In genomic region chr6:56793938-56794337, GRCh38 we compare ENCODE assay signal across 19 cellular contexts.
DNase-seq lines count a peak whose midpoint lies in the region; ATAC-seq, FAIRE-seq and TF ChIP-seq lines count a peak whose summit lies in the region.
"Had no signal": no experiment of that assay in that cellular context is flagged by ENCODE, and none has a peak within 500 bp of the region (broad histone marks: within the 10 kb centered on the region; RNA-seq: fewer than 3 reads in every experiment).

No MANE protein-coding gene starts in this region.

- no peak overlapping the region for H2AFZ ChIP-seq in osteoblast (ENCODE audit: low read length)

- H3K9me3 ChIP-seq in HUES6 (ENCODE audit: control insufficient read depth, insufficient read depth, low read depth, low read length) (no peaks in the 10 kb centered on the region), iPS-20b (ENCODE audit: insufficient read depth, low read depth, low read length) (no peaks in the 10 kb centered on the region), osteoblast (ENCODE audit: low read depth, low read length) (no peaks in the 10 kb centered on the region)
- H3K9me3 ChIP-seq: thoracic aorta, vagina had no signal

- no peaks in the 10 kb centered on the region for H3K36me3 Mint-ChIP-seq in stimulated activated naive B cell treated with anti-CD40 and anti-IgM and Interleukin-4, amounts not matched to agents 10 μg/mL and 1 μg/mL and 100 μg/mL, for 72 hours
- H3K36me3 Mint-ChIP-seq: CD14-positive monocyte; stimulated activated memory B cell treated with anti-CD40 and anti-IgM and Interleukin-4, amounts not matched to agents 10 μg/mL and 1 μg/mL and 100 μg/mL, for 72 hours had no signal

- TF ChIP-seq POLR2A in H54 (IDR thresholded peaks at IDR 0.05; ENCODE audit: low read depth, low read length), result no peak

- peaks cover 99% of the 10 kb centered on the region for H3K79me2 ChIP-seq in osteoblast (ENCODE audit: insufficient read depth, low read length)

- H3K9me3 Mint-ChIP-seq in stimulated activated naive B cell treated with anti-CD40 and anti-IgM and Interleukin-4, amounts not matched to agents 10 μg/mL and 1 μg/mL and 100 μg/mL, for 72 hours, result no peaks in the 10 kb centered on the region
- H3K9me3 Mint-ChIP-seq: CD14-positive monocyte; nephron progenitor cell; stimulated activated memory B cell treated with anti-CD40 and anti-IgM and Interleukin-4, amounts not matched to agents 10 μg/mL and 1 μg/mL and 100 μg/mL, for 72 hours had no signal

- H3K4me1 ChIP-seq in HUES6 (ENCODE audit: control insufficient read depth, insufficient read depth, low read length) (peaks cover 51% of the 10 kb centered on the region), iPS-20b (ENCODE audit: insufficient read depth, low read length) (peaks cover 55% of the 10 kb centered on the region), osteoblast (ENCODE audit: insufficient read depth, low read length) (peaks cover 48% of the 10 kb centered on the region)

- H3K9ac ChIP-seq in HUES6 (ENCODE audit: low read length) (peak overlapping the region; percentile 12), iPS-20b (ENCODE audit: low read depth, low read length) (peak overlapping the region; percentile 39; the same call in 1 of the 2 replicates)

- H3K4me2 ChIP-seq in osteoblast (ENCODE audit: insufficient read depth, low read length), result no peak overlapping the region

- H4K20me1 ChIP-seq in osteoblast (ENCODE audit: insufficient read depth, low read length), result peaks cover 41% of the 10 kb centered on the region

- no peak for TF ChIP-seq CTCF in osteoblast (IDR thresholded peaks at IDR 0.05; ENCODE audit: extremely low read depth, low read depth, low read length)

- H3K27me3 Mint-ChIP-seq in stimulated activated naive B cell treated with anti-CD40 and anti-IgM and Interleukin-4, amounts not matched to agents 10 μg/mL and 1 μg/mL and 100 μg/mL, for 72 hours, result peaks cover 0 to 6% of the 10 kb centered on the region in 2 donors

- H3K27ac ChIP-seq in HUES6 (ENCODE audit: low read depth, low read length) (peak overlapping the region; percentile 48), iPS-20b (ENCODE audit: low read length) (peak overlapping the region; percentile 80), osteoblast (ENCODE audit: low read depth, low read length) (no peak overlapping the region)
- H3K27ac ChIP-seq: thoracic aorta, vagina had no signal

- H3K27ac Mint-ChIP-seq in stimulated activated naive B cell treated with anti-CD40 and anti-IgM and Interleukin-4, amounts not matched to agents 10 μg/mL and 1 μg/mL and 100 μg/mL, for 72 hours, result no peak overlapping the region
- H3K27ac Mint-ChIP-seq: CD14-positive monocyte; nephron progenitor cell; stimulated activated memory B cell treated with anti-CD40 and anti-IgM and Interleukin-4, amounts not matched to agents 10 μg/mL and 1 μg/mL and 100 μg/mL, for 72 hours had no signal

- no peak overlapping the region for H3K4me3 Mint-ChIP-seq in stimulated activated naive B cell treated with anti-CD40 and anti-IgM and Interleukin-4, amounts not matched to agents 10 μg/mL and 1 μg/mL and 100 μg/mL, for 72 hours
- H3K4me3 Mint-ChIP-seq: CD14-positive monocyte; nephron progenitor cell; stimulated activated memory B cell treated with anti-CD40 and anti-IgM and Interleukin-4, amounts not matched to agents 10 μg/mL and 1 μg/mL and 100 μg/mL, for 72 hours had no signal

- H3K36me3 ChIP-seq in HUES6 (ENCODE audit: control insufficient read depth, insufficient read depth, low read length) (no peaks in the 10 kb centered on the region), iPS-20b (ENCODE audit: insufficient read depth, low read depth, low read length) (no peaks in the 10 kb centered on the region), osteoblast (ENCODE audit: insufficient read depth, low read length) (peaks cover 5% of the 10 kb centered on the region)
- H3K36me3 ChIP-seq: thoracic aorta, vagina had no signal

- H3K27me3 ChIP-seq in HUES6 (ENCODE audit: control insufficient read depth, insufficient read depth, low read length) (no peaks in the 10 kb centered on the region), iPS-20b (ENCODE audit: insufficient read depth, low read length) (no peaks in the 10 kb centered on the region), osteoblast (ENCODE audit: insufficient read depth, low read length) (no peaks in the 10 kb centered on the region)
- H3K27me3 ChIP-seq: vagina had no signal

- H3K4me1 Mint-ChIP-seq in stimulated activated naive B cell treated with anti-CD40 and anti-IgM and Interleukin-4, amounts not matched to agents 10 μg/mL and 1 μg/mL and 100 μg/mL, for 72 hours, result no peaks in the 10 kb centered on the region
- H3K4me1 Mint-ChIP-seq: nephron progenitor cell; stimulated activated memory B cell treated with anti-CD40 and anti-IgM and Interleukin-4, amounts not matched to agents 10 μg/mL and 1 μg/mL and 100 μg/mL, for 72 hours had no signal

- peak overlapping the region; percentile 19 for H3K4me3 ChIP-seq in HUES6 (ENCODE audit: low read depth, low read length)
- peak overlapping the region; percentile 48 for H3K4me3 ChIP-seq in iPS-20b (ENCODE audit: low read length)
- H3K4me3 ChIP-seq in osteoblast (ENCODE audit: insufficient read depth, low read length), result no peak overlapping the region
- H3K4me3 ChIP-seq: thoracic aorta, vagina had no signal

- DNase-seq in GM18507 (ENCODE audit: extremely low spot score, insufficient read length, low read depth) (no peak), H54 (ENCODE audit: insufficient read length, low spot score) (no peak), osteoblast (ENCODE audit: insufficient read length, low spot score, missing footprints) (no peak), NCI-H526 (lab: John Stamatoyannopoulos, UW) (no peak)
- no peak for DNase-seq in stimulated activated naive B cell treated with anti-CD40 and anti-IgM and Interleukin-4, amounts not matched to agents 10 μg/mL and 1 μg/mL and 100 μg/mL, for 72 hours
- DNase-seq: activated naive CD4-positive, alpha-beta T cell treated with anti-CD3 and anti-CD28 coated beads, Interleukin-2, amount 50 U/mL, for 16 hours; NCI-H1092; NCI-H1930; NCI-H226; NCI-H774; nephron progenitor cell; stimulated activated CD4-positive, alpha-beta T cell treated with anti-CD3 and anti-CD28 coated beads, Interleukin-2, amount 100 ng/mL, for 24 hours had no signal

- FAIRE-seq in GM18507 (lab: Jason Lieb, UNC), result peak; percentile 41
- FAIRE-seq in H54 (lab: Jason Lieb, UNC), result peak; percentile 45
- FAIRE-seq: HepG2 had no signal

- no peak for ATAC-seq in stimulated activated naive B cell treated with anti-CD40 and anti-IgM and Interleukin-4, amounts not matched to agents 10 μg/mL and 1 μg/mL and 100 μg/mL, for 72 hours (replicated peaks)
- ATAC-seq: HepG2; stimulated activated memory B cell treated with anti-CD40 and anti-IgM and Interleukin-4, amounts not matched to agents 10 μg/mL and 1 μg/mL and 100 μg/mL, for 72 hours had no signal
